In genomic region chr6:49541210-49541724, GRCh38 we compare ENCODE assay signal across 1 cellular context.
TF ChIP-seq lines count a peak whose summit lies in the region.

No MANE protein-coding gene starts in this region.

TF ChIP-seq in K562, 482 proteins besides CTCF, POLR2A, EP300 and RAD21 (continued from another document and continues in another):
- TF ChIP-seq EWSR1 (IDR thresholded peaks at IDR 0.05; ENCODE audit: borderline replicate concordance, low read depth, partially characterized antibody), result no peak
- no peak for TF ChIP-seq FOXO4 (CRISPR knock-in tag; IDR thresholded peaks at IDR 0.05)
- no peak for TF ChIP-seq YBX1 (IDR thresholded peaks at IDR 0.05)
- no peak for TF ChIP-seq AFF1 (IDR thresholded peaks at IDR 0.05; ENCODE audit: low read depth in 1 of 2, partially characterized antibody in 2 of 2)
- TF ChIP-seq ZBTB26 (CRISPR knock-in tag; IDR thresholded peaks at IDR 0.05), result no peak
- peak; percentile 65; the same call in 1 of the 2 replicates for TF ChIP-seq LEF1 (IDR thresholded peaks at IDR 0.05)
- TF ChIP-seq ZNF696 (CRISPR knock-in tag; conservative IDR thresholded peaks at IDR 0.05), result no peak
- TF ChIP-seq TSHZ1 (CRISPR knock-in tag; IDR thresholded peaks at IDR 0.05), result no peak
- no peak for TF ChIP-seq POLR3G (IDR thresholded peaks at IDR 0.05; ENCODE audit: extremely low read depth, insufficient read length, insufficient replicate concordance)
- TF ChIP-seq ZNF239 (CRISPR knock-in tag; IDR thresholded peaks at IDR 0.05), result no peak
- no peak for TF ChIP-seq GABPB2 (CRISPR knock-in tag; conservative IDR thresholded peaks at IDR 0.05)
- no peak for TF ChIP-seq RUNX1 (IDR thresholded peaks at IDR 0.05; ENCODE audit: low read depth)
- TF ChIP-seq ZNF699 (CRISPR knock-in tag; IDR thresholded peaks at IDR 0.05; ENCODE audit: insufficient replicate concordance), result no peak
- no peak for TF ChIP-seq ZNF41 (CRISPR knock-in tag; conservative IDR thresholded peaks at IDR 0.05)
- no peak for TF ChIP-seq NRF1 (conservative IDR thresholded peaks at IDR 0.05 in 1 of 2, IDR thresholded peaks at IDR 0.05 in 1 of 2)
- TF ChIP-seq TAF9B (IDR thresholded peaks at IDR 0.05; ENCODE audit: partially characterized antibody), result peak; percentile 39
- no peak for TF ChIP-seq SIRT6 (IDR thresholded peaks at IDR 0.05; ENCODE audit: low read depth, low read length)
- no peak for TF ChIP-seq PTBP1 (IDR thresholded peaks at IDR 0.05; ENCODE audit: low read depth, low read length)
- TF ChIP-seq ATF1 (CRISPR knock-in tag; IDR thresholded peaks at IDR 0.05), result no peak
- TF ChIP-seq ATF1 (tag; IDR thresholded peaks at IDR 0.05), result peak; percentile 24; the same call in 1 of the 2 replicates
- TF ChIP-seq ZKSCAN1 (IDR thresholded peaks at IDR 0.05; ENCODE audit: low read depth, low read length), result no peak
- TF ChIP-seq RAD51 (IDR thresholded peaks at IDR 0.05; ENCODE audit: borderline replicate concordance, low read depth), result no peak
- TF ChIP-seq ZNF146 (CRISPR knock-in tag; IDR thresholded peaks at IDR 0.05; ENCODE audit: unreplicated experiment), result no peak
- TF ChIP-seq MAFG (tag; conservative IDR thresholded peaks at IDR 0.05), result peak; percentile 97
- TF ChIP-seq ZNF639 (CRISPR knock-in tag; conservative IDR thresholded peaks at IDR 0.05 in 1 of 2, IDR thresholded peaks at IDR 0.05 in 1 of 2), result no peak
- no peak for TF ChIP-seq ZBED1 (IDR thresholded peaks at IDR 0.05)
- no peak for TF ChIP-seq ZNF76 (CRISPR knock-in tag; IDR thresholded peaks at IDR 0.05; ENCODE audit: borderline replicate concordance)
- TF ChIP-seq ZNF668 (CRISPR knock-in tag; IDR thresholded peaks at IDR 0.05), result no peak
- TF ChIP-seq LARP7 (IDR thresholded peaks at IDR 0.05), result no peak
- no peak for TF ChIP-seq XRCC5 (IDR thresholded peaks at IDR 0.05; ENCODE audit: low read depth, low read length)
- no peak for TF ChIP-seq ZMIZ1 (IDR thresholded peaks at IDR 0.05; ENCODE audit: low read depth in 2 of 2, low read length in 2 of 2)
- TF ChIP-seq TEAD2 (tag; IDR thresholded peaks at IDR 0.05), result no peak
- no peak for TF ChIP-seq NR3C1 (CRISPR knock-in tag; IDR thresholded peaks at IDR 0.05)
- TF ChIP-seq E4F1 (CRISPR knock-in tag; IDR thresholded peaks at IDR 0.05; ENCODE audit: borderline replicate concordance), result no peak
- no peak for TF ChIP-seq BRD4 (IDR thresholded peaks at IDR 0.05)
- TF ChIP-seq ZNF79 (CRISPR knock-in tag; IDR thresholded peaks at IDR 0.05; ENCODE audit: low read depth), result no peak
- no peak for TF ChIP-seq ZNF644 (tag; IDR thresholded peaks at IDR 0.05; ENCODE audit: low read depth)
- no peak for TF ChIP-seq MLLT1 (IDR thresholded peaks at IDR 0.05)
- no peak for TF ChIP-seq ZNF551 (CRISPR knock-in tag; IDR thresholded peaks at IDR 0.05)
- TF ChIP-seq ZNF134 (CRISPR knock-in tag; conservative IDR thresholded peaks at IDR 0.05), result no peak
- TF ChIP-seq C11orf30 (IDR thresholded peaks at IDR 0.05; ENCODE audit: low read depth), result peak; percentile 99
- no peak for TF ChIP-seq CHD1 (IDR thresholded peaks at IDR 0.05; ENCODE audit: low read length)
- TF ChIP-seq ZNF197 (CRISPR knock-in tag; IDR thresholded peaks at IDR 0.05; ENCODE audit: low read depth), result no peak
- no peak for TF ChIP-seq ILF3 (IDR thresholded peaks at IDR 0.05; ENCODE audit: borderline replicate concordance)
- no peak for TF ChIP-seq PREB (CRISPR knock-in tag; IDR thresholded peaks at IDR 0.05)
- no peak for TF ChIP-seq FUS (optimal IDR thresholded peaks at IDR 0.05; ENCODE audit: low read depth, low read length)
- no peak for TF ChIP-seq MTF1 (CRISPR knock-in tag; IDR thresholded peaks at IDR 0.05; ENCODE audit: borderline replicate concordance)
